Comparison of ENCODE assay signal across 10 cellular contexts in genomic region chr7:100432053-100432452, GRCh38. TPM values are rescaled to one million over a fixed set of nuclear protein-coding genes. Genes with fewer than 3 reads are reported as not detected.
DNase-seq lines count a peak whose midpoint lies in the region; ATAC-seq and TF ChIP-seq lines count a peak whose summit lies in the region.
"Had no signal": no experiment of that assay in that cellular context is flagged by ENCODE, and none has a peak within 500 bp of the region (broad histone marks: within the 10 kb centered on the region; RNA-seq: fewer than 3 reads in every experiment).

No MANE protein-coding gene starts in this region.

- H3K4me1 Mint-ChIP-seq in activated naive CD4-positive, alpha-beta T cell treated with anti-CD3 and anti-CD28 coated beads, Interleukin-2, amount 10 ng/mL, durations not matched to agents 7 days and 5 days: peaks cover 63% of the 10 kb centered on the region
- peaks cover 36% of the 10 kb centered on the region for H3K4me1 Mint-ChIP-seq in WTC11
- peaks cover 8% of the 10 kb centered on the region for H3K4me1 Mint-ChIP-seq in glutamatergic neuron (ENCODE audit: low read depth, unreplicated experiment)

- DNase-seq in activated naive CD4-positive, alpha-beta T cell treated with anti-CD3 and anti-CD28 coated beads, Interleukin-2, amount 10 ng/mL, durations not matched to agents 7 days and 5 days: no peak
- DNase-seq in activated naive CD4-positive, alpha-beta T cell (lab: John Stamatoyannopoulos, UW): no peak
- DNase-seq in WTC11 (ENCODE audit: low spot score) (no peak), glutamatergic neuron (no peak), posterior cingulate gyrus (no peak), HEK293T (ENCODE audit: extremely low spot score) (no peak)
- DNase-seq: activated CD4-positive, alpha-beta T cell treated with anti-CD3 and anti-CD28 coated beads, Interleukin-2, amount 50 U/mL, for 48 hours; NCI-H69 had no signal

- POLR2A ChIA-PET in WTC11 (lab: Charles Lee) (no interaction called here), HEK293T (lab: Yijun Ruan, JAX) (interaction anchor here (1.6 kb wide), 1 partner anchor 22 kb away, joined by 3 read pairs; no protein-coding TSS in a partner anchor)

- H3K36me3 ChIP-seq in stomach smooth muscle (ENCODE audit: control insufficient read depth in 2 of 2, insufficient read depth in 2 of 2, low read length in 2 of 2): peaks cover 17 to 20% of the 10 kb centered on the region in 2 donors

- peaks cover 60% of the 10 kb centered on the region for H3K36me3 Mint-ChIP-seq in activated naive CD4-positive, alpha-beta T cell treated with anti-CD3 and anti-CD28 coated beads, Interleukin-2, amount 10 ng/mL, durations not matched to agents 7 days and 5 days
- H3K36me3 Mint-ChIP-seq in WTC11: peaks cover 33% of the 10 kb centered on the region
- H3K36me3 Mint-ChIP-seq in glutamatergic neuron (ENCODE audit: unreplicated experiment): no peaks in the 10 kb centered on the region

- ATAC-seq in WTC11: no peak
- ATAC-seq in HG03521 (IDR thresholded peaks at IDR 0.05; ENCODE audit: unreplicated experiment): no peak

- H3K27ac ChIP-seq in stomach smooth muscle (ENCODE audit: low read length): peak overlapping the region; percentile 11

- TF ChIP-seq CTCF in WTC11 (IDR thresholded peaks at IDR 0.05) (no peak), glutamatergic neuron (IDR thresholded peaks at IDR 0.05; ENCODE audit: partially characterized antibody, unreplicated experiment) (no peak)

- no peaks in the 10 kb centered on the region for H3K9me3 ChIP-seq in stomach smooth muscle (ENCODE audit: control insufficient read depth in 2 of 2, low read length in 2 of 2)

- peak overlapping the region in 1 of 2 donors; percentile 92 for H3K9ac ChIP-seq in stomach smooth muscle (ENCODE audit: low read length in 2 of 2)

- no peaks in the 10 kb centered on the region for H3K9me3 Mint-ChIP-seq in activated naive CD4-positive, alpha-beta T cell treated with anti-CD3 and anti-CD28 coated beads, Interleukin-2, amount 10 ng/mL, durations not matched to agents 7 days and 5 days
- H3K9me3 Mint-ChIP-seq in WTC11 (peaks cover 4% of the 10 kb centered on the region; the same call in 1 of the 2 replicates), glutamatergic neuron (ENCODE audit: unreplicated experiment) (peaks cover 29% of the 10 kb centered on the region)

- CTCF ChIA-PET in activated naive CD4-positive, alpha-beta T cell treated with anti-CD3 and anti-CD28 coated beads, Interleukin-2, amount 10 ng/mL, durations not matched to agents 7 days and 5 days (lab: Charles Lee): no interaction called here
- CTCF ChIA-PET in WTC11 (lab: Charles Lee) (interaction anchor here (1.0 to 2.4 kb wide), 2 partner anchors 19 to 23 kb away, joined by 3 to 14 read pairs; no protein-coding TSS in a partner anchor), HEK293T (lab: Yijun Ruan, JAX) (no interaction called here)

- H3K27ac Mint-ChIP-seq in activated naive CD4-positive, alpha-beta T cell treated with anti-CD3 and anti-CD28 coated beads, Interleukin-2, amount 10 ng/mL, durations not matched to agents 7 days and 5 days: peak overlapping the region; percentile 94
- H3K27ac Mint-ChIP-seq in WTC11: peak overlapping the region; percentile 92
- no peak overlapping the region for H3K27ac Mint-ChIP-seq in glutamatergic neuron (ENCODE audit: unreplicated experiment)

- peak overlapping the region; percentile 61 for H3K4me3 Mint-ChIP-seq in activated naive CD4-positive, alpha-beta T cell treated with anti-CD3 and anti-CD28 coated beads, Interleukin-2, amount 10 ng/mL, durations not matched to agents 7 days and 5 days
- H3K4me3 Mint-ChIP-seq in WTC11 (peak overlapping the region; percentile 77), glutamatergic neuron (ENCODE audit: unreplicated experiment) (peak overlapping the region; percentile 65)

- no peak overlapping the region for H3K4me3 ChIP-seq in stomach smooth muscle (ENCODE audit: low read length in 2 of 2)

- intact Hi-C loops in posterior cingulate gyrus (cut with DNase I): no loop called here

- peaks cover 23% of the 10 kb centered on the region for H3K27me3 Mint-ChIP-seq in activated naive CD4-positive, alpha-beta T cell treated with anti-CD3 and anti-CD28 coated beads, Interleukin-2, amount 10 ng/mL, durations not matched to agents 7 days and 5 days
- peaks cover 23% of the 10 kb centered on the region for H3K27me3 Mint-ChIP-seq in WTC11 (ENCODE audit: low read depth)
- peaks cover 26% of the 10 kb centered on the region for H3K27me3 Mint-ChIP-seq in glutamatergic neuron (ENCODE audit: unreplicated experiment)

- no peaks in the 10 kb centered on the region for H3K27me3 ChIP-seq in stomach smooth muscle (ENCODE audit: control insufficient read depth in 1 of 2, insufficient read depth in 2 of 2, low read length in 2 of 2)

- peaks cover 53% of the 10 kb centered on the region for H3K4me1 ChIP-seq in stomach smooth muscle (ENCODE audit: control insufficient read depth, insufficient read depth, low read length)

TF ChIP-seq in WTC11, 78 proteins besides CTCF, POLR2A, EP300 and RAD21 (continues in another document):
- TF ChIP-seq, protein P1, sequence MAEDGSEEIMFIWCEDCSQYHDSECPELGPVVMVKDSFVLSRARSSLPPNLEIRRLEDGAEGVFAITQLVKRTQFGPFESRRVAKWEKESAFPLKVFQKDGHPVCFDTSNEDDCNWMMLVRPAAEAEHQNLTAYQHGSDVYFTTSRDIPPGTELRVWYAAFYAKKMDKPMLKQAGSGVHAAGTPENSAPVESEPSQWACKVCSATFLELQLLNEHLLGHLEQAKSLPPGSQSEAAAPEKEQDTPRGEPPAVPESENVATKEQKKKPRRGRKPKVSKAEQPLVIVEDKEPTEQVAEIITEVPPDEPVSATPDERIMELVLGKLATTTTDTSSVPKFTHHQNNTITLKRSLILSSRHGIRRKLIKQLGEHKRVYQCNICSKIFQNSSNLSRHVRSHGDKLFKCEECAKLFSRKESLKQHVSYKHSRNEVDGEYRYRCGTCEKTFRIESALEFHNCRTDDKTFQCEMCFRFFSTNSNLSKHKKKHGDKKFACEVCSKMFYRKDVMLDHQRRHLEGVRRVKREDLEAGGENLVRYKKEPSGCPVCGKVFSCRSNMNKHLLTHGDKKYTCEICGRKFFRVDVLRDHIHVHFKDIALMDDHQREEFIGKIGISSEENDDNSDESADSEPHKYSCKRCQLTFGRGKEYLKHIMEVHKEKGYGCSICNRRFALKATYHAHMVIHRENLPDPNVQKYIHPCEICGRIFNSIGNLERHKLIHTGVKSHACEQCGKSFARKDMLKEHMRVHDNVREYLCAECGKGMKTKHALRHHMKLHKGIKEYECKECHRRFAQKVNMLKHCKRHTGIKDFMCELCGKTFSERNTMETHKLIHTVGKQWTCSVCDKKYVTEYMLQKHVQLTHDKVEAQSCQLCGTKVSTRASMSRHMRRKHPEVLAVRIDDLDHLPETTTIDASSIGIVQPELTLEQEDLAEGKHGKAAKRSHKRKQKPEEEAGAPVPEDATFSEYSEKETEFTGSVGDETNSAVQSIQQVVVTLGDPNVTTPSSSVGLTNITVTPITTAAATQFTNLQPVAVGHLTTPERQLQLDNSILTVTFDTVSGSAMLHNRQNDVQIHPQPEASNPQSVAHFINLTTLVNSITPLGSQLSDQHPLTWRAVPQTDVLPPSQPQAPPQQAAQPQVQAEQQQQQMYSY (CRISPR knock-in tag; IDR thresholded peaks at IDR 0.05): no peak

TF ChIP-seq in HEK293T, 16 proteins besides CTCF, POLR2A, EP300 and RAD21:
- TF ChIP-seq ELF4 (IDR thresholded peaks at IDR 0.05) (no peak), FOXA1 (IDR thresholded peaks at IDR 0.05) (no peak), CTBP1 (IDR thresholded peaks at IDR 0.05; ENCODE audit: borderline replicate concordance) (no peak), FOXK2 (IDR thresholded peaks at IDR 0.05) (no peak), ARNT (IDR thresholded peaks at IDR 0.05) (no peak), L3MBTL2 (conservative IDR thresholded peaks at IDR 0.05) (no peak), ZNF384 (IDR thresholded peaks at IDR 0.05) (no peak), FOXM1 (IDR thresholded peaks at IDR 0.05; ENCODE audit: borderline replicate concordance) (no peak), NFRKB (IDR thresholded peaks at IDR 0.05) (no peak), TARDBP (IDR thresholded peaks at IDR 0.05) (no peak), HDGF (IDR thresholded peaks at IDR 0.05; ENCODE audit: borderline replicate concordance) (no peak), SUZ12 (IDR thresholded peaks at IDR 0.05) (no peak), SP1 (IDR thresholded peaks at IDR 0.05) (no peak), BHLHE40 (IDR thresholded peaks at IDR 0.05; ENCODE audit: borderline replicate concordance) (no peak)
- TF ChIP-seq, protein P2, sequence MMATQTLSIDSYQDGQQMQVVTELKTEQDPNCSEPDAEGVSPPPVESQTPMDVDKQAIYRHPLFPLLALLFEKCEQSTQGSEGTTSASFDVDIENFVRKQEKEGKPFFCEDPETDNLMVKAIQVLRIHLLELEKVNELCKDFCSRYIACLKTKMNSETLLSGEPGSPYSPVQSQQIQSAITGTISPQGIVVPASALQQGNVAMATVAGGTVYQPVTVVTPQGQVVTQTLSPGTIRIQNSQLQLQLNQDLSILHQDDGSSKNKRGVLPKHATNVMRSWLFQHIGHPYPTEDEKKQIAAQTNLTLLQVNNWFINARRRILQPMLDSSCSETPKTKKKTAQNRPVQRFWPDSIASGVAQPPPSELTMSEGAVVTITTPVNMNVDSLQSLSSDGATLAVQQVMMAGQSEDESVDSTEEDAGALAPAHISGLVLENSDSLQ (IDR thresholded peaks at IDR 0.05): no peak

RNA-seq across cellular contexts. Expression of gene MEPCE, which starts 2.4 kb away (rescaled TPM):
- total RNA-seq in WTC11 (2021): 41.9 to 49.6 TPM (median 47.7 TPM) in 3 replicates
- total RNA-seq in glutamatergic neuron (ENCODE audit: unreplicated experiment): 18.5 TPM

RNA-seq across cellular contexts. Expression of gene ZCWPW1, which starts 3.5 kb away (rescaled TPM):
- 1.4 to 1.5 TPM (median 1.4 TPM) in 3 replicates for total RNA-seq in WTC11 (2021)
- 1.8 TPM for total RNA-seq in glutamatergic neuron (ENCODE audit: unreplicated experiment)

RNA-seq across cellular contexts. Expression of gene PPP1R35, which starts 4.2 kb away (rescaled TPM):
- total RNA-seq in WTC11 (2021) (85.9 to 90.8 TPM (median 88.3 TPM) in 3 replicates), glutamatergic neuron (ENCODE audit: unreplicated experiment) (24.1 TPM)

RNA-seq across cellular contexts. Expression of gene SPACDR, which starts 32.0 kb away (rescaled TPM):
- total RNA-seq in WTC11 (2021) (0.33 to 0.48 TPM (median 0.39 TPM) in 3 replicates), glutamatergic neuron (ENCODE audit: unreplicated experiment) (1.7 TPM)

RNA-seq across cellular contexts. Expression of gene TSC22D4, which starts 47.0 kb away (rescaled TPM):
- total RNA-seq in WTC11 (2021) (27.5 to 34.5 TPM (median 29.7 TPM) in 3 replicates), glutamatergic neuron (ENCODE audit: unreplicated experiment) (39.6 TPM)
